2 cellular contexts compared by ENCODE assay signal in the genomic region with DNA sequence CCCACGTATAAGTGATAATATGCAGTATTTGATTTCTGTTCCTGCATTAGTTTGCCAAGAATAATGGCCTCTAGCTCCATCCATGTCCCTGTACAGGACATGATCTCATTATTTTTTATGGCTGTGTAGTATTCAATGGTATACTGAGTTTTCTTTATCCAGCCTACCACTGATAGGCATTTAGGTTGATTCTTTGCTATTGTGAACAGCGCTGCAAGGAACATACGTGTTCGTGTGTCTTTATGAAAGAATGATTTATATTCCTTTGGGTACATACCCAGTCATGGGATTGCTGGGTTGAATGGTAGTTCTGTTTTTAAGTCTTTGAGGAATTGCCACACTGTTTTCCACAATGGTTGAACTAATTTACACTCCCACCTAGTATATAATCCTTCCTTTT.
TF ChIP-seq lines count a peak whose summit lies in the region.

No MANE protein-coding gene starts in this region.

TF ChIP-seq in SK-N-SH, 30 proteins besides CTCF, POLR2A, EP300 and RAD21:
- TF ChIP-seq, protein P1, sequence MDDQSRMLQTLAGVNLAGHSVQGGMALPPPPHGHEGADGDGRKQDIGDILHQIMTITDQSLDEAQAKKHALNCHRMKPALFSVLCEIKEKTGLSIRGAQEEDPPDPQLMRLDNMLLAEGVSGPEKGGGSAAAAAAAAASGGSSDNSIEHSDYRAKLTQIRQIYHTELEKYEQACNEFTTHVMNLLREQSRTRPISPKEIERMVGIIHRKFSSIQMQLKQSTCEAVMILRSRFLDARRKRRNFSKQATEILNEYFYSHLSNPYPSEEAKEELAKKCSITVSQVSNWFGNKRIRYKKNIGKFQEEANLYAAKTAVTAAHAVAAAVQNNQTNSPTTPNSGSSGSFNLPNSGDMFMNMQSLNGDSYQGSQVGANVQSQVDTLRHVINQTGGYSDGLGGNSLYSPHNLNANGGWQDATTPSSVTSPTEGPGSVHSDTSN (IDR thresholded peaks at IDR 0.05) = no peak
- TF ChIP-seq MEF2A (IDR thresholded peaks at IDR 0.05; ENCODE audit: borderline replicate concordance, low read depth) = no peak
- no peak for TF ChIP-seq GATA2 (CRISPR knock-in tag; IDR thresholded peaks at IDR 0.05)
- no peak for TF ChIP-seq NFIC (IDR thresholded peaks at IDR 0.05; ENCODE audit: borderline replicate concordance)
- no peak for TF ChIP-seq NRF1 (IDR thresholded peaks at IDR 0.05; ENCODE audit: low read depth, low read length)
- no peak for TF ChIP-seq EZH2phosphoT487 (IDR thresholded peaks at IDR 0.05; ENCODE audit: borderline replicate concordance, low read depth)
- no peak for TF ChIP-seq SMC3 (IDR thresholded peaks at IDR 0.05; ENCODE audit: low read depth, low read length)
- no peak for TF ChIP-seq FOXJ3 (CRISPR knock-in tag; IDR thresholded peaks at IDR 0.05)
- no peak for TF ChIP-seq POLR2AphosphoS5 (IDR thresholded peaks at IDR 0.05; ENCODE audit: low read depth, low read length)
- no peak for TF ChIP-seq RCOR1 (IDR thresholded peaks at IDR 0.05; ENCODE audit: low read length)
- TF ChIP-seq TEAD4 (IDR thresholded peaks at IDR 0.05; ENCODE audit: borderline replicate concordance, insufficient read depth) = no peak
- no peak for TF ChIP-seq RFX5 (IDR thresholded peaks at IDR 0.05; ENCODE audit: low read length)
- no peak for TF ChIP-seq USF2 (IDR thresholded peaks at IDR 0.05; ENCODE audit: borderline replicate concordance, low read depth, low read length)
- TF ChIP-seq SIN3A (IDR thresholded peaks at IDR 0.05; ENCODE audit: borderline replicate concordance, low read depth, low read length) = no peak
- no peak for TF ChIP-seq MXI1 (IDR thresholded peaks at IDR 0.05; ENCODE audit: low read depth, low read length)
- no peak for TF ChIP-seq CHD2 (IDR thresholded peaks at IDR 0.05; ENCODE audit: low read length, partially characterized antibody)
- TF ChIP-seq, protein P2, sequence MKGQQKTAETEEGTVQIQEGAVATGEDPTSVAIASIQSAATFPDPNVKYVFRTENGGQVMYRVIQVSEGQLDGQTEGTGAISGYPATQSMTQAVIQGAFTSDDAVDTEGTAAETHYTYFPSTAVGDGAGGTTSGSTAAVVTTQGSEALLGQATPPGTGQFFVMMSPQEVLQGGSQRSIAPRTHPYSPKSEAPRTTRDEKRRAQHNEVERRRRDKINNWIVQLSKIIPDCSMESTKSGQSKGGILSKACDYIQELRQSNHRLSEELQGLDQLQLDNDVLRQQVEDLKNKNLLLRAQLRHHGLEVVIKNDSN (IDR thresholded peaks at IDR 0.05; ENCODE audit: borderline replicate concordance, low read depth) = no peak

TF ChIP-seq in SK-N-SH treated with all-trans-retinoic acid at 6 μM for 48 hours, 23 proteins besides CTCF, POLR2A, EP300 and RAD21:
- TF ChIP-seq TSHZ2 (CRISPR knock-in tag; IDR thresholded peaks at IDR 0.05) (no peak), PATZ1 (CRISPR knock-in tag; IDR thresholded peaks at IDR 0.05; ENCODE audit: borderline replicate concordance) (no peak), CSRNP3 (CRISPR knock-in tag; IDR thresholded peaks at IDR 0.05) (no peak), GLIS3 (CRISPR knock-in tag; IDR thresholded peaks at IDR 0.05) (no peak), SNAI2 (CRISPR knock-in tag; IDR thresholded peaks at IDR 0.05) (no peak), OSR1 (CRISPR knock-in tag; IDR thresholded peaks at IDR 0.05) (no peak), PPARA (CRISPR knock-in tag; IDR thresholded peaks at IDR 0.05; ENCODE audit: borderline replicate concordance) (no peak), CSDC2 (CRISPR knock-in tag; IDR thresholded peaks at IDR 0.05) (no peak), TCF4 (CRISPR knock-in tag; IDR thresholded peaks at IDR 0.05; ENCODE audit: borderline replicate concordance) (no peak), RARB (CRISPR knock-in tag; IDR thresholded peaks at IDR 0.05) (no peak), ZNF70 (CRISPR knock-in tag; IDR thresholded peaks at IDR 0.05) (no peak), ESRRG (CRISPR knock-in tag; IDR thresholded peaks at IDR 0.05) (no peak), BACH2 (CRISPR knock-in tag; IDR thresholded peaks at IDR 0.05; ENCODE audit: borderline replicate concordance) (no peak), ARNTL (CRISPR knock-in tag; IDR thresholded peaks at IDR 0.05; ENCODE audit: borderline replicate concordance, low read depth) (no peak), ZNF8 (CRISPR knock-in tag; IDR thresholded peaks at IDR 0.05) (no peak)
